Comparison of ENCODE assay signal across 22 cellular contexts in the genomic region with DNA sequence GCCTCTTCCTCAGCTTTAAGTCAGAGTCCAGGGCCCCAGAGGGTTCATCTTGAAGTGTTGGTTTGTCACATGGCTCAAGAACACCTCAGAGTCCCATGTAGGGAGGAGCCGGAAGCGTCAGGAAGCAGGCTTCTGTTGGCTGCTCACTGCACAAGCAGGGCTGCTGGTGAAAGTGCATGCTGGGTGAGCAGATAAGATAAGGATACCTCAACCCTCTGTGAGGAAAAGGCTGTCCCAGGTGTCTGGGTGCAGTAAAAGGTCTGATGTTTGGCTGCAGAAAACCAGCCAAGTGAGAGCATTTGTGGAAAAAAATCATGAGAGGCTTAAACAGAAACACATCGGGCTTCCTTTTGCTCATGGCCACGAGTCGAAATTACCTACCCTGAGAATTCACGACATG. TPM values are rescaled to one million over a fixed set of nuclear protein-coding genes. Genes with fewer than 3 reads are reported as not detected.
DNase-seq lines count a peak whose midpoint lies in the region; ATAC-seq and TF ChIP-seq lines count a peak whose summit lies in the region.
"Had no signal": no experiment of that assay in that cellular context is flagged by ENCODE, and none has a peak within 500 bp of the region (broad histone marks: within the 10 kb centered on the region; RNA-seq: fewer than 3 reads in every experiment).

No MANE protein-coding gene starts in this region.

- H3K36me3 ChIP-seq in Peyer's patch (no peaks in the 10 kb centered on the region), vagina (no peaks in the 10 kb centered on the region)

- H3K4me1 ChIP-seq in Peyer's patch: no peaks in the 10 kb centered on the region
- peaks cover 4% of the 10 kb centered on the region for H3K4me1 ChIP-seq in vagina
- H3K4me1 ChIP-seq: A549 had no signal

- peak overlapping the region in 1 of 4 donors; percentile 38 for H3K27ac ChIP-seq in Peyer's patch
- no peak overlapping the region for H3K27ac ChIP-seq in vagina
- H3K27ac ChIP-seq: A549, HL-60 had no signal

- no peaks in the 10 kb centered on the region for H3K9me3 Mint-ChIP-seq in natural killer cell treated with Interleukin-12 subunit alpha and Interleukin-12 subunit beta and Interleukin-15 and Interleukin-18, amount 100 ng/mL, for 72 hours
- no peaks in the 10 kb centered on the region for H3K9me3 Mint-ChIP-seq in natural killer cell
- H3K9me3 Mint-ChIP-seq: CD8-positive, alpha-beta memory T cell had no signal

- TF ChIP-seq POLR2A in Peyer's patch (IDR thresholded peaks at IDR 0.05) (no peak), vagina (IDR thresholded peaks at IDR 0.05) (no peak)

- no peak overlapping the region for H3K4me3 Mint-ChIP-seq in natural killer cell treated with Interleukin-12 subunit alpha and Interleukin-12 subunit beta and Interleukin-15 and Interleukin-18, amount 100 ng/mL, for 72 hours
- H3K4me3 Mint-ChIP-seq in natural killer cell: no peak overlapping the region
- H3K4me3 Mint-ChIP-seq: CD8-positive, alpha-beta memory T cell had no signal

- no peaks in the 10 kb centered on the region for H3K36me3 Mint-ChIP-seq in natural killer cell treated with Interleukin-12 subunit alpha and Interleukin-12 subunit beta and Interleukin-15 and Interleukin-18, amount 100 ng/mL, for 72 hours
- H3K36me3 Mint-ChIP-seq in natural killer cell: no peaks in the 10 kb centered on the region
- H3K36me3 Mint-ChIP-seq: CD8-positive, alpha-beta memory T cell had no signal

- no peak overlapping the region for H3K27ac Mint-ChIP-seq in natural killer cell treated with Interleukin-12 subunit alpha and Interleukin-12 subunit beta and Interleukin-15 and Interleukin-18, amount 100 ng/mL, for 72 hours
- no peak overlapping the region for H3K27ac Mint-ChIP-seq in natural killer cell
- H3K27ac Mint-ChIP-seq: CD8-positive, alpha-beta memory T cell had no signal

- TF ChIP-seq CTCF in natural killer cell (IDR thresholded peaks at IDR 0.05) (no peak), Peyer's patch (IDR thresholded peaks at IDR 0.05) (no peak), vagina (IDR thresholded peaks at IDR 0.05) (no peak)

- H3K27me3 ChIP-seq in Peyer's patch (no peaks in the 10 kb centered on the region), vagina (no peaks in the 10 kb centered on the region)

- H3K4me3 ChIP-seq in Peyer's patch: no peak overlapping the region
- H3K4me3 ChIP-seq in vagina: no peak overlapping the region
- H3K4me3 ChIP-seq: A549 had no signal

- no peaks in the 10 kb centered on the region for H3K4me1 Mint-ChIP-seq in natural killer cell treated with Interleukin-12 subunit alpha and Interleukin-12 subunit beta and Interleukin-15 and Interleukin-18, amount 100 ng/mL, for 72 hours (ENCODE audit: low read depth in 2 of 2)
- peaks cover 0 to 2% of the 10 kb centered on the region in 2 donors for H3K4me1 Mint-ChIP-seq in natural killer cell

- ATAC-seq in natural killer cell treated with Interleukin-12 subunit alpha and Interleukin-12 subunit beta and Interleukin-15 and Interleukin-18, amount 100 ng/mL, for 72 hours: no peak
- ATAC-seq in natural killer cell (no peak), left colon (peak; percentile 94), GM19452 (IDR thresholded peaks at IDR 0.05; ENCODE audit: unreplicated experiment) (no peak), HG03432 (IDR thresholded peaks at IDR 0.05; ENCODE audit: unreplicated experiment) (no peak), GM19467 (IDR thresholded peaks at IDR 0.05; ENCODE audit: unreplicated experiment) (no peak)
- ATAC-seq: A549 had no signal

- H3K9me3 ChIP-seq in Peyer's patch: no peaks in the 10 kb centered on the region
- no peaks in the 10 kb centered on the region for H3K9me3 ChIP-seq in vagina
- H3K9me3 ChIP-seq: A549, SK-N-SH had no signal

- DNase-seq in natural killer cell treated with Interleukin-12 subunit alpha and Interleukin-12 subunit beta and Interleukin-15 and Interleukin-18, amount 100 ng/mL, for 72 hours (ENCODE audit: low spot score): peak; percentile 39
- DNase-seq in natural killer cell (no peak), Peyer's patch (peak in 2 of 3 donors; percentile 74 to 80), left colon (peak in 1 of 2 donors; percentile 19), vagina (ENCODE audit: extremely low spot score in 2 of 2) (no peak)
- DNase-seq: CD8-positive, alpha-beta memory T cell; DMS79; MV-4-11; NCI-H2107; NCI-H510A treated with DMSO at 0.1 percent for 48 hours; NCI-H774; SHP77; SK-N-SH had no signal

- no peaks in the 10 kb centered on the region for H3K27me3 Mint-ChIP-seq in natural killer cell treated with Interleukin-12 subunit alpha and Interleukin-12 subunit beta and Interleukin-15 and Interleukin-18, amount 100 ng/mL, for 72 hours
- peaks cover under 1 to 6% of the 10 kb centered on the region in 2 donors for H3K27me3 Mint-ChIP-seq in natural killer cell (ENCODE audit: low read depth in 2 of 2)

- intact Hi-C loops in natural killer cell (cut with micrococcal nuclease) (no loop called here), left colon (cut with DNase I, micrococcal nuclease) (no loop called here), vagina (cut with DNase I) (no loop called here)

RNA-seq across cellular contexts. Expression of a gene that starts 6.2 kb away (rescaled TPM):
- total RNA-seq in natural killer cell treated with Interleukin-12 subunit alpha and Interleukin-12 subunit beta and Interleukin-15 and Interleukin-18, amount 100 ng/mL, for 72 hours: not detected
- total RNA-seq in natural killer cell (not detected), Peyer's patch (not detected), left colon (not detected), vagina (not detected)
- total RNA-seq: CD8-positive, alpha-beta memory T cell; G401; HT1080; OCI-LY7; RPMI7951 had no signal

RNA-seq across cellular contexts. Expression of a gene that starts 9.9 kb away (rescaled TPM):
- total RNA-seq in natural killer cell treated with Interleukin-12 subunit alpha and Interleukin-12 subunit beta and Interleukin-15 and Interleukin-18, amount 100 ng/mL, for 72 hours: not detected
- total RNA-seq in natural killer cell: not detected
- not detected for total RNA-seq in Peyer's patch
- total RNA-seq in left colon: not detected
- total RNA-seq in vagina: not detected
- total RNA-seq: CD8-positive, alpha-beta memory T cell; G401; HT1080; OCI-LY7; RPMI7951 had no signal

Comparison
In these comparisons a context has a peak if more than half of its experiments do, and no peak if none do; other contexts are left out.
1. DNase-seq: peak in natural killer cell treated with Interleukin-12 subunit alpha and Interleukin-12 subunit beta and Interleukin-15 and Interleukin-18, amount 100 ng/mL, for 72 hours (single experiment) and Peyer's patch (2 of 3); none in natural killer cell (single experiment) and vagina (0 of 2).